In genomic region chr13:44086389-44086788, GRCh38 we compare ENCODE assay signal across 28 cellular contexts.
"Had no signal": no experiment of that assay in that cellular context is flagged by ENCODE, and none has a peak within 500 bp of the region (broad histone marks: within the 10 kb centered on the region; RNA-seq: fewer than 3 reads in every experiment).

No MANE protein-coding gene starts in this region.

- H3K4me1 ChIP-seq: stomach, suprapubic skin, testis, thyroid gland, tibial artery, tibial nerve, transverse colon, upper lobe of left lung, upper lobe of right lung, uterus, vagina had no signal

- H3K4me3 ChIP-seq: stomach, suprapubic skin, testis, thoracic aorta, thyroid gland, tibial artery, tibial nerve, transverse colon, upper lobe of left lung, upper lobe of right lung, uterus, vagina had no signal

- H3K27ac ChIP-seq: stomach, suprapubic skin, testis, thoracic aorta, thyroid gland, tibial artery, tibial nerve, transverse colon, upper lobe of left lung, upper lobe of right lung, uterus, vagina had no signal

- H3K27me3 Mint-ChIP-seq: stimulated activated naive B cell treated with anti-CD40 and anti-IgM and Interleukin-4, amounts not matched to agents 10 μg/mL and 1 μg/mL and 100 μg/mL, for 72 hours; stimulated activated naive CD8-positive, alpha-beta T cell treated with anti-CD3 and anti-CD28 coated beads, Interleukin-15, amount 100 ng/mL, for 72 hours had no signal

- H3K9me3 Mint-ChIP-seq: stimulated activated effector memory CD8-positive, alpha-beta T cell treated with anti-CD3 and anti-CD28 coated beads, Interleukin-12 subunit alpha, Interleukin-12 subunit beta, amount 100 ng/mL, for 72 hours; stimulated activated naive CD8-positive, alpha-beta T cell treated with anti-CD3 and anti-CD28 coated beads, Interleukin-15, Interleukin-2, amounts not matched to agents 100 ng/mL and 50 ng/mL, for 24 hours had no signal

- ATAC-seq: stimulated activated effector memory CD8-positive, alpha-beta T cell treated with anti-CD3 and anti-CD28 coated beads, Interleukin-12 subunit alpha, Interleukin-12 subunit beta, amount 100 ng/mL, for 72 hours; stimulated activated memory B cell treated with anti-CD40 and anti-IgM and Interleukin-4, amounts not matched to agents 10 μg/mL and 1 μg/mL and 100 μg/mL, for 72 hours; stimulated activated naive B cell treated with anti-CD40 and anti-IgM and Interleukin-4, amounts not matched to agents 10 μg/mL and 1 μg/mL and 100 μg/mL, for 72 hours; stimulated activated naive CD8-positive, alpha-beta T cell treated with anti-CD3 and anti-CD28 coated beads, Interleukin-15, amount 100 ng/mL, for 72 hours; stimulated activated naive CD8-positive, alpha-beta T cell treated with anti-CD3 and anti-CD28 coated beads, Interleukin-15, Interleukin-2, amounts not matched to agents 100 U/mL and 50 U/mL, for 24 hours; upper lobe of right lung had no signal

- H3K36me3 Mint-ChIP-seq: stimulated activated effector memory CD8-positive, alpha-beta T cell treated with anti-CD3 and anti-CD28 coated beads, Interleukin-12 subunit alpha, Interleukin-12 subunit beta, amount 100 ng/mL, for 72 hours; stimulated activated memory B cell treated with anti-CD40 and anti-IgM and Interleukin-4, amounts not matched to agents 10 μg/mL and 1 μg/mL and 100 μg/mL, for 72 hours; type B pancreatic cell had no signal

- H3K27ac Mint-ChIP-seq: stimulated activated effector memory CD8-positive, alpha-beta T cell treated with anti-CD3 and anti-CD28 coated beads, Interleukin-12 subunit alpha, Interleukin-12 subunit beta, amount 100 ng/mL, for 72 hours; stimulated activated memory B cell treated with anti-CD40 and anti-IgM and Interleukin-4, amounts not matched to agents 10 μg/mL and 1 μg/mL and 100 μg/mL, for 72 hours; stimulated activated naive B cell treated with anti-CD40 and anti-IgM and Interleukin-4, amounts not matched to agents 10 μg/mL and 1 μg/mL and 100 μg/mL, for 72 hours; stimulated activated naive CD8-positive, alpha-beta T cell treated with anti-CD3 and anti-CD28 coated beads, Interleukin-15, amount 100 ng/mL, for 72 hours; stimulated activated naive CD8-positive, alpha-beta T cell treated with anti-CD3 and anti-CD28 coated beads, Interleukin-15, Interleukin-2, amounts not matched to agents 100 ng/mL and 50 ng/mL, for 24 hours; type B pancreatic cell had no signal

- H3K4me3 Mint-ChIP-seq: stimulated activated effector memory CD8-positive, alpha-beta T cell treated with anti-CD3 and anti-CD28 coated beads, Interleukin-12 subunit alpha, Interleukin-12 subunit beta, amount 100 ng/mL, for 72 hours; stimulated activated memory B cell treated with anti-CD40 and anti-IgM and Interleukin-4, amounts not matched to agents 10 μg/mL and 1 μg/mL and 100 μg/mL, for 72 hours; stimulated activated naive B cell treated with anti-CD40 and anti-IgM and Interleukin-4, amounts not matched to agents 10 μg/mL and 1 μg/mL and 100 μg/mL, for 72 hours; stimulated activated naive CD8-positive, alpha-beta T cell treated with anti-CD3 and anti-CD28 coated beads, Interleukin-15, amount 100 ng/mL, for 72 hours; stimulated activated naive CD8-positive, alpha-beta T cell treated with anti-CD3 and anti-CD28 coated beads, Interleukin-15, Interleukin-2, amounts not matched to agents 100 ng/mL and 50 ng/mL, for 24 hours; type B pancreatic cell had no signal

- H3K9me3 ChIP-seq: suprapubic skin, testis, thoracic aorta, thyroid gland, tibial artery, transverse colon, upper lobe of left lung, upper lobe of right lung, uterus, vagina had no signal

- H3K27me3 ChIP-seq: stomach, suprapubic skin, testis, thyroid gland, tibial artery, tibial nerve, transverse colon, upper lobe of left lung, upper lobe of right lung, uterus, vagina had no signal

- H3K36me3 ChIP-seq: stomach, suprapubic skin, thoracic aorta, thyroid gland, tibial artery, tibial nerve, transverse colon, upper lobe of left lung, upper lobe of right lung, uterus, vagina had no signal

- DNase-seq: stimulated activated CD4-positive, alpha-beta T cell treated with anti-CD3 and anti-CD28 coated beads, Interleukin-2, amount 100 ng/mL, for 48 hours; stimulated activated CD4-positive, alpha-beta T cell treated with anti-CD3 and anti-CD28 coated beads, Interleukin-4, amount 100 ng/mL, for 1 hour; stimulated activated CD4-positive, alpha-beta T cell treated with anti-CD3 and anti-CD28 coated beads, Interleukin-4, amount 100 ng/mL, for 24 hours; stimulated activated CD4-positive, alpha-beta T cell treated with anti-CD3 and anti-CD28 coated beads, Interleukin-4, amount 100 ng/mL, for 4 hours; stimulated activated CD8-positive, alpha-beta memory T cell treated with anti-CD3 and anti-CD28 coated beads, Interleukin-4, amount 100 ng/mL, for 48 hours; stimulated activated naive B cell treated with anti-CD40 and anti-IgM and Interleukin-4, amounts not matched to agents 10 μg/mL and 1 μg/mL and 100 μg/mL, for 72 hours; stimulated activated naive CD4-positive, alpha-beta T cell; stimulated activated naive CD4-positive, alpha-beta T cell treated with Interleukin-2 at 50 U/mL for 16 hours; stimulated activated naive CD8-positive, alpha-beta T cell treated with anti-CD3 and anti-CD28 coated beads, Interleukin-15, amount 100 ng/mL, for 72 hours; stimulated activated naive CD8-positive, alpha-beta T cell treated with anti-CD3 and anti-CD28 coated beads, Interleukin-15, Interleukin-2, amounts not matched to agents 100 U/mL and 50 U/mL, for 24 hours; stomach; substantia nigra; testis; thyroid gland; tibial artery; transverse colon; trophoblast cell; upper lobe of left lung; upper lobe of right lung; uterus had no signal
